In the genomic region with DNA sequence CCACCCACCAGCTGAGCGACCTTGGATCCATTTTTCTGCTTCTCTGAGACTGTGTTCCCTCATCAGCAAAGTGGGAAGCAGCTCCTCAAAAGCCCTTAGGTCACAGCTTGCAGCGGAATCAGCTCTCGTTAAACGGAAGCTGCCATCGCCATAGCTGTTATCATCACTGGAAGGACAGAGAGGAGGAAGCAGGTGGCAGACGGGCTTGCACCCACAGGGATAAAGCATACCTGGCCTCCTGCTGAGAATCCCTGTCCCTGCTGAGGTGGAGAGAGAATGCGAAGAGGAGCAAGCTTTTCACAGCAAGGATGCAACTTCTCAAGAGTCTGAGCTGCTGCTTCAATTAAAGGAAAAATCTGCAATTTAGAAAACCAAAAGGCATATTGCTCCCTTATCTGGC, we compare ENCODE assay signal across 14 cellular contexts.
A peak's percentile ranks its signal among the peaks of the same experiment; 100 is the strongest.
DNase-seq lines count a peak whose midpoint lies in the region; ATAC-seq and TF ChIP-seq lines count a peak whose summit lies in the region.
"Had no signal": no experiment of that assay in that cellular context is flagged by ENCODE, and none has a peak within 500 bp of the region (broad histone marks: within the 10 kb centered on the region; RNA-seq: fewer than 3 reads in every experiment).

No MANE protein-coding gene starts in this region.

- CTCF ChIA-PET in CD4-positive, alpha-beta memory T cell (lab: Charles Lee; ENCODE audit: partially characterized antibody) = interaction anchor here (0.6 to 1.8 kb wide), 5 partner anchors 12 to 204 kb away, joined by 3 to 6 read pairs (median 4); no protein-coding TSS in a partner anchor
- CTCF ChIA-PET in GM10248 (lab: Yijun Ruan, JAX) = interaction anchor here (1.4 to 1.7 kb wide), 3 partner anchors 17 to 56 kb away, joined by 3 to 4 read pairs (median 4); no protein-coding TSS in a partner anchor

- no peaks in the 10 kb centered on the region for H3K9me3 ChIP-seq in BLaER1
- no peaks in the 10 kb centered on the region for H3K9me3 ChIP-seq in CD4-positive, alpha-beta memory T cell (ENCODE audit: control insufficient read depth in 1 of 2, low read length in 2 of 2)

- H3K36me3 Mint-ChIP-seq in CD4-positive, alpha-beta memory T cell = peaks cover 43% of the 10 kb centered on the region in 2 donors
- H3K36me3 Mint-ChIP-seq in activated naive CD8-positive, alpha-beta T cell treated with anti-CD3 and anti-CD28 coated beads, Interleukin-2, amount 10 ng/mL, durations not matched to agents 7 days and 5 days = peaks cover 42% of the 10 kb centered on the region

- peaks cover 37% of the 10 kb centered on the region for H4K20me1 ChIP-seq in BLaER1

- H3K9ac ChIP-seq in BLaER1 = no peak overlapping the region

- H3K27me3 ChIP-seq in BLaER1 = no peaks in the 10 kb centered on the region
- H3K27me3 ChIP-seq in CD4-positive, alpha-beta memory T cell (ENCODE audit: insufficient read depth, low read length) = no peaks in the 10 kb centered on the region

- intact Hi-C loops in CD4-positive, alpha-beta memory T cell (cut with micrococcal nuclease) = no loop called here

- H3K4me1 ChIP-seq in BLaER1 = peaks cover 35% of the 10 kb centered on the region
- peaks cover 33% of the 10 kb centered on the region for H3K4me1 ChIP-seq in CD4-positive, alpha-beta memory T cell (ENCODE audit: insufficient read depth, low read length)

- H3K27me3 Mint-ChIP-seq in CD4-positive, alpha-beta memory T cell = no peaks in the 10 kb centered on the region
- no peaks in the 10 kb centered on the region for H3K27me3 Mint-ChIP-seq in activated naive CD8-positive, alpha-beta T cell treated with anti-CD3 and anti-CD28 coated beads, Interleukin-2, amount 10 ng/mL, durations not matched to agents 7 days and 5 days
- H3K27me3 Mint-ChIP-seq: IgD-negative memory B cell, T-cell had no signal

- peaks cover 26 to 44% (median 30%) of the 10 kb centered on the region in 4 donors for H3K4me1 Mint-ChIP-seq in CD4-positive, alpha-beta memory T cell
- peaks cover 79% of the 10 kb centered on the region for H3K4me1 Mint-ChIP-seq in activated naive CD8-positive, alpha-beta T cell treated with anti-CD3 and anti-CD28 coated beads, Interleukin-2, amount 10 ng/mL, durations not matched to agents 7 days and 5 days

- TF ChIP-seq CTCF in GM10248 (IDR thresholded peaks at IDR 0.05; ENCODE audit: control extremely low read depth, extremely low read depth, low read depth, missing control alignments) = no peak

- peak overlapping the region in 1 of 8 donors; percentile 53 for H3K4me3 Mint-ChIP-seq in CD4-positive, alpha-beta memory T cell
- H3K4me3 Mint-ChIP-seq in activated naive CD8-positive, alpha-beta T cell treated with anti-CD3 and anti-CD28 coated beads, Interleukin-2, amount 10 ng/mL, durations not matched to agents 7 days and 5 days = peak overlapping the region; percentile 43

- H3K27ac ChIP-seq in BLaER1 = no peak overlapping the region
- H3K27ac ChIP-seq in CD4-positive, alpha-beta memory T cell (ENCODE audit: low read depth, low read length) = no peak overlapping the region

- H3K4me3 ChIP-seq in BLaER1 = no peak overlapping the region
- H3K4me3 ChIP-seq in CD4-positive, alpha-beta memory T cell (ENCODE audit: low read length in 2 of 2) = no peak overlapping the region
- H3K4me3 ChIP-seq: GM12878 had no signal

- POLR2A ChIA-PET in CD4-positive, alpha-beta memory T cell (lab: Charles Lee; ENCODE audit: partially characterized antibody) = interaction anchor here (1.2 to 5.1 kb wide), 2 partner anchors 205 to 208 kb away, joined by 4 to 21 read pairs; a partner anchor contains a TSS
- POLR2A ChIA-PET in activated naive CD8-positive, alpha-beta T cell treated with anti-CD3 and anti-CD28 coated beads, Interleukin-2, amount 10 ng/mL, durations not matched to agents 7 days and 5 days (lab: Charles Lee) = interaction anchor here (0.6 to 4.0 kb wide), 8 partner anchors 16 to 205 kb away, joined by 3 to 78 read pairs (median 6); a partner anchor contains a TSS
- POLR2A ChIA-PET in GM10248 (lab: Yijun Ruan, JAX) = no interaction called here

- peak overlapping the region in 4 of 7 donors; percentile 65 to 85 (median 80) for H3K27ac Mint-ChIP-seq in CD4-positive, alpha-beta memory T cell
- H3K27ac Mint-ChIP-seq in activated naive CD8-positive, alpha-beta T cell treated with anti-CD3 and anti-CD28 coated beads, Interleukin-2, amount 10 ng/mL, durations not matched to agents 7 days and 5 days = peak overlapping the region; percentile 93
- H3K27ac Mint-ChIP-seq: IgD-negative memory B cell had no signal

- ATAC-seq in activated naive CD8-positive, alpha-beta T cell treated with anti-CD3 and anti-CD28 coated beads, Interleukin-2, amount 10 ng/mL, durations not matched to agents 7 days and 5 days (ENCODE audit: low read depth) = no peak
- ATAC-seq: GM12878, left ventricle myocardium superior had no signal

- peak overlapping the region; percentile 54 for H3K4me2 ChIP-seq in BLaER1

- no peaks in the 10 kb centered on the region for H3K9me3 Mint-ChIP-seq in CD4-positive, alpha-beta memory T cell
- no peaks in the 10 kb centered on the region for H3K9me3 Mint-ChIP-seq in activated naive CD8-positive, alpha-beta T cell treated with anti-CD3 and anti-CD28 coated beads, Interleukin-2, amount 10 ng/mL, durations not matched to agents 7 days and 5 days
- H3K9me3 Mint-ChIP-seq: IgD-negative memory B cell, T-cell had no signal

- peaks cover 52% of the 10 kb centered on the region for H3K36me3 ChIP-seq in BLaER1
- H3K36me3 ChIP-seq in CD4-positive, alpha-beta memory T cell (ENCODE audit: insufficient read depth, low read length) = peaks cover 12% of the 10 kb centered on the region

- DNase-seq in CD4-positive, alpha-beta memory T cell = no peak
- DNase-seq in NCI-H345 treated with DMSO at 0.1 percent for 48 hours (lab: John Stamatoyannopoulos, UW; ENCODE audit: unreplicated experiment) (peak; percentile 63), NCI-H774 (lab: John Stamatoyannopoulos, UW) (no peak), HuH-7.5 (ENCODE audit: low spot score) (no peak), GM10248 (ENCODE audit: extremely low spot score) (no peak)
- no peak for DNase-seq in activated naive CD8-positive, alpha-beta T cell treated with anti-CD3 and anti-CD28 coated beads, Interleukin-2, amount 10 ng/mL, durations not matched to agents 7 days and 5 days
- DNase-seq: activated naive CD4-positive, alpha-beta T cell treated with Interleukin-2 at 50 U/mL for 16 hours; C1 segment of cervical spinal cord; caudate nucleus; left ventricle myocardium superior had no signal
